Comparison of ENCODE assay signal across 25 cellular contexts in the genomic region with DNA sequence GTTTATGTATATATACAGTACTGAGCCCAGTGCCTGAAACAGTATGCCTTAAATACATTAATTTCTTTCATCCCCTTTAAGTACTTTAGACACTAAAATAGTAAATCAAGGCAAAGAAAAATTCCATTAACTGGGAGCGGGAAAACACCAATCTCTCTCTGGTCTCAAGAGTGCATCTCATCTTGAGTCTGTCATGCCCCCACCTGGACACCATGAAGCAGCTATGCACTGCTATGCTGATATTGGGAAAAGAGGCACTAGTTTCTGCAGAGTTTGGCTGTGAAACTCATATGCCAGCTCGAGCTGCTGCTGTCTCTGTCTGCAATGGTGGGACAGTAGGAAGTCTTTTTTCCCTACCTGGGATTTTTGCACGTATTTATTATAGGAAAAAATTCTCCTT.
DNase-seq lines count a peak whose midpoint lies in the region; ATAC-seq and TF ChIP-seq lines count a peak whose summit lies in the region.
"Had no signal": no experiment of that assay in that cellular context is flagged by ENCODE, and none has a peak within 500 bp of the region (broad histone marks: within the 10 kb centered on the region; RNA-seq: fewer than 3 reads in every experiment).

No MANE protein-coding gene starts in this region.

- intact Hi-C loops in PC-3 (cut with micrococcal nuclease): loop anchor here (2.0 to 5.0 kb wide), 2 partner anchors 212 to 350 kb away; no protein-coding TSS in a partner anchor
- intact Hi-C loops in right lobe of liver (cut with DNase I): no loop called here

- DNase-seq in NCI-H82 (lab: John Stamatoyannopoulos, UW) (peak; percentile 44), NCI-H82 treated with DMSO at 0.1 percent for 48 hours (lab: John Stamatoyannopoulos, UW; ENCODE audit: unreplicated experiment) (no peak), PC-3 (peak; percentile 27), endodermal cell (no peak), right lobe of liver (no peak), HEK293T (ENCODE audit: extremely low spot score) (no peak), SW 1271 (lab: John Stamatoyannopoulos, UW) (no peak)
- DNase-seq in activated CD8-positive, alpha-beta memory T cell treated with anti-CD3 and anti-CD28 coated beads, Interleukin-2, amount 50 U/mL, for 48 hours: no peak
- DNase-seq: ACHN; BE2C; CD8-positive, alpha-beta memory T cell; DMS79 treated with DMSO at 0.1 percent for 48 hours; H7; Karpas-422; NCI-H1092 treated with DMSO at 0.1 percent for 48 hours; NCI-H1436; NCI-H187; NCI-H2171 treated with DMSO at 0.1 percent for 48 hours; NCI-H774; Peyer's patch; T-helper 1 cell had no signal

- TF ChIP-seq POLR2A in right lobe of liver (IDR thresholded peaks at IDR 0.05): no peak

- H3F3A ChIP-seq in PC-3 (ENCODE audit: low read length, unreplicated experiment): no peaks in the 10 kb centered on the region

- H3K9me3 Mint-ChIP-seq in endodermal cell: peaks cover 7% of the 10 kb centered on the region

- H3K4me1 ChIP-seq in PC-3 (ENCODE audit: insufficient read depth, low read length): no peaks in the 10 kb centered on the region
- no peaks in the 10 kb centered on the region for H3K4me1 ChIP-seq in endodermal cell (ENCODE audit: control insufficient read depth, insufficient read depth, low read length)
- H3K4me1 ChIP-seq in right lobe of liver: no peaks in the 10 kb centered on the region
- H3K4me1 ChIP-seq: BE2C, Peyer's patch had no signal

- H3K4me3 ChIP-seq in PC-3 (ENCODE audit: low read length): no peak overlapping the region
- no peak overlapping the region for H3K4me3 ChIP-seq in endodermal cell (ENCODE audit: low read length)
- no peak overlapping the region for H3K4me3 ChIP-seq in right lobe of liver
- H3K4me3 ChIP-seq: Peyer's patch, SJCRH30 had no signal

- H3K36me3 ChIP-seq in PC-3 (ENCODE audit: low read depth, low read length) (no peaks in the 10 kb centered on the region), endodermal cell (ENCODE audit: control insufficient read depth, insufficient read depth, low read length) (no peaks in the 10 kb centered on the region), right lobe of liver (no peaks in the 10 kb centered on the region)
- H3K36me3 ChIP-seq: BE2C, Peyer's patch, SJCRH30 had no signal

- no peaks in the 10 kb centered on the region for H3K27me3 ChIP-seq in PC-3 (ENCODE audit: low read length)
- H3K27me3 ChIP-seq in endodermal cell (ENCODE audit: control insufficient read depth, insufficient read depth, low read length, poor library complexity, severe bottlenecking): no peaks in the 10 kb centered on the region
- H3K27me3 ChIP-seq in right lobe of liver: no peaks in the 10 kb centered on the region
- H3K27me3 ChIP-seq: BE2C, Peyer's patch, SJCRH30 had no signal

- no peaks in the 10 kb centered on the region for H3K79me2 ChIP-seq in PC-3 (ENCODE audit: low read length)

- H3K27me3 Mint-ChIP-seq in endodermal cell (ENCODE audit: insufficient read depth): no peaks in the 10 kb centered on the region

- H2AFZ ChIP-seq in PC-3 (ENCODE audit: low read length): no peak overlapping the region

- no peaks in the 10 kb centered on the region for H3K36me3 Mint-ChIP-seq in endodermal cell (ENCODE audit: low read depth)
- H3K36me3 Mint-ChIP-seq: CD14-positive monocyte; CD8-positive, alpha-beta memory T cell had no signal

- H3K9me3 ChIP-seq in PC-3 (ENCODE audit: low read length): no peaks in the 10 kb centered on the region
- H3K9me3 ChIP-seq in endodermal cell (ENCODE audit: control insufficient read depth, low read length): peaks cover 7% of the 10 kb centered on the region
- H3K9me3 ChIP-seq in right lobe of liver: no peaks in the 10 kb centered on the region
- H3K9me3 ChIP-seq: BE2C, Peyer's patch, SJCRH30 had no signal

- H3K27ac ChIP-seq in PC-3 (ENCODE audit: low read length) (no peak overlapping the region), endodermal cell (ENCODE audit: low read depth, low read length) (no peak overlapping the region), right lobe of liver (no peak overlapping the region)
- H3K27ac ChIP-seq: 22Rv1, HL-60, Peyer's patch, SJCRH30 had no signal

- no TSS peak for BruUV-seq in PC-3 (replicated peaks; lab: Mats Ljungman, UMichigan)

- WGBS in endodermal cell (ENCODE audit: insufficient coverage in 1 of 2, insufficient read length in 1 of 2), 2 experiments: 82% methylated on average over 3 of the region's 3 CpGs; no CpG with 5 or more reads in 1 of the 2 experiments
- 39% methylated on average over 2 of the region's 3 CpGs for WGBS in right lobe of liver (ENCODE audit: insufficient coverage, low coverage, low lambda C conversion rate, missing lambda C conversion rate)

- no peaks in the 10 kb centered on the region for H3K4me1 Mint-ChIP-seq in endodermal cell
- H3K4me1 Mint-ChIP-seq: CD14-positive monocyte; CD8-positive, alpha-beta memory T cell had no signal

- TF ChIP-seq CTCF in PC-3 (conservative IDR thresholded peaks at IDR 0.05; ENCODE audit: low read depth, low read length) (peak; percentile 38), endodermal cell (conservative IDR thresholded peaks at IDR 0.05) (peak; percentile 28), right lobe of liver (IDR thresholded peaks at IDR 0.05) (peak; percentile 24 to 42 (median 28))

- no peak overlapping the region for H3K27ac Mint-ChIP-seq in endodermal cell
- H3K27ac Mint-ChIP-seq: CD14-positive monocyte; CD8-positive, alpha-beta memory T cell had no signal

- POLR2A ChIA-PET in PC-3 (lab: Charles Lee; ENCODE audit: unreplicated experiment): no interaction called here
- POLR2A ChIA-PET in HEK293T (lab: Yijun Ruan, JAX): no interaction called here

- no peak overlapping the region for H3K4me3 Mint-ChIP-seq in endodermal cell
- H3K4me3 Mint-ChIP-seq: CD14-positive monocyte; CD8-positive, alpha-beta memory T cell had no signal

- H3K9me2 ChIP-seq in PC-3 (replicated peaks; ENCODE audit: low read length): no peaks in the 10 kb centered on the region

- H3K4me2 ChIP-seq in PC-3 (ENCODE audit: low read length): no peak overlapping the region

- H3K9ac ChIP-seq in PC-3 (ENCODE audit: low read length) (no peak overlapping the region), endodermal cell (ENCODE audit: extremely low read depth, low read length, poor library complexity, severe bottlenecking) (no peak overlapping the region)

- H4K20me1 ChIP-seq in PC-3 (ENCODE audit: low read length): no peaks in the 10 kb centered on the region

- ATAC-seq in PC-3: peak; percentile 42; the same call in 1 of the 2 replicates
- peak; percentile 63 to 81 (median 69) for ATAC-seq in right lobe of liver

- CTCF ChIA-PET in PC-3 (lab: Charles Lee): no interaction called here
- CTCF ChIA-PET in HEK293T (lab: Yijun Ruan, JAX): no interaction called here

TF ChIP-seq in HEK293T, 16 proteins besides CTCF, POLR2A, EP300 and RAD21:
- TF ChIP-seq, protein P1, sequence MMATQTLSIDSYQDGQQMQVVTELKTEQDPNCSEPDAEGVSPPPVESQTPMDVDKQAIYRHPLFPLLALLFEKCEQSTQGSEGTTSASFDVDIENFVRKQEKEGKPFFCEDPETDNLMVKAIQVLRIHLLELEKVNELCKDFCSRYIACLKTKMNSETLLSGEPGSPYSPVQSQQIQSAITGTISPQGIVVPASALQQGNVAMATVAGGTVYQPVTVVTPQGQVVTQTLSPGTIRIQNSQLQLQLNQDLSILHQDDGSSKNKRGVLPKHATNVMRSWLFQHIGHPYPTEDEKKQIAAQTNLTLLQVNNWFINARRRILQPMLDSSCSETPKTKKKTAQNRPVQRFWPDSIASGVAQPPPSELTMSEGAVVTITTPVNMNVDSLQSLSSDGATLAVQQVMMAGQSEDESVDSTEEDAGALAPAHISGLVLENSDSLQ (IDR thresholded peaks at IDR 0.05): no peak
- TF ChIP-seq LEF1 (IDR thresholded peaks at IDR 0.05; ENCODE audit: borderline replicate concordance): no peak
- no peak for TF ChIP-seq NFRKB (IDR thresholded peaks at IDR 0.05)

Comparison
In these comparisons a context has a peak if more than half of its experiments do, and no peak if none do; other contexts are left out.
1. DNase-seq: peak in NCI-H82 (single experiment) and PC-3 (single experiment); none in NCI-H82 treated with DMSO at 0.1 percent for 48 hours (single experiment), endodermal cell (single experiment), right lobe of liver (0 of 3), activated CD8-positive, alpha-beta memory T cell treated with anti-CD3 and anti-CD28 coated beads, Interleukin-2, amount 50 U/mL, for 48 hours (single experiment), HEK293T (single experiment) and SW 1271 (0 of 2).
2. Peak in every context shown above with its lines, with median percentiles within 50 percentile points of each other: CTCF ChIP-seq.